ENCODE assay signal across 8 cellular contexts in the genomic region with DNA sequence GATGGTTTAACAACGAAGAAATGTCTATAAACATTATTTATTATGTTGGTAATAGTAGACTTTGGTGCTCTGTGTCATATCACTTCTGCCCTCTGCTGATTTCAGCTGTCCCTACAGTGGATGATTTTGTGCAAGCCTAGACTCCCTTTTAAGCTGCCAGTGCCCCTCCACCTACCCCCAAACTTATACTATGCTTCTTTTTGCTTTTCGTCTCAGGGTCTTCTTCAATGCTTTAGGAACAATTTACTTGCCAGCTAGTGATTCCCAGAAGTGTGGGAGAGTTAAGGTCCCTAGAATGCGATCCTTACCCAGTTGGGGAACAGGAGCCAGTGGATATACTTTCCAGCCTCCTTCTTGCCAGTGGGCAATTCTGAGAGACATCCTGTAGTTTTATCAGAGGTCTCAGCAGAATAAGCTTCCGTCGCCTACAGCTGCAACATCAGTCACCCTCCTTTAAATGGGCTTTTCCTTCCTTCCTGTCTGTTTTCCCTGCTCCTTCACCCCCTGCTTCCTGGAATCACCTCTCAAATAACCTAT. TPM values are rescaled to one million over a fixed set of nuclear protein-coding genes. Genes with fewer than 3 reads are reported as not detected.
DNase-seq lines count a peak whose midpoint lies in the region; ATAC-seq and TF ChIP-seq lines count a peak whose summit lies in the region.

No MANE protein-coding gene starts in this region.

- peaks cover 23% of the 10 kb centered on the region for H3K36me3 Mint-ChIP-seq in activated T-helper 2 cell treated with anti-CD3 and anti-CD28 coated beads, Interferon-gamma antibody, Interleukin-2, Interleukin-4, amounts not matched to agents 10 μg/mL and 5 μg/mL and 100 μg/mL, durations not matched to agents 14 hours and 24 hours and 36 hours (ENCODE audit: low read depth)

- TF ChIP-seq CTCF in AG10803 (conservative IDR thresholded peaks at IDR 0.05; ENCODE audit: low read length) = peak; percentile 31
- TF ChIP-seq CTCF in HCT116 (IDR thresholded peaks at IDR 0.05 in 2 of 3, conservative IDR thresholded peaks at IDR 0.05 in 1 of 3; ENCODE audit: borderline replicate concordance in 1 of 3, insufficient read depth in 1 of 3, low read depth in 2 of 3, low read length in 2 of 3) = peak; percentile 16 to 39 (median 34); a peak in 4 of 6 replicates
- no peak for TF ChIP-seq CTCF in lung (IDR thresholded peaks at IDR 0.05; ENCODE audit: control extremely low read depth, extremely low read depth)
- TF ChIP-seq CTCF in dorsolateral prefrontal cortex (IDR thresholded peaks at IDR 0.05 in 54 of 56, conservative IDR thresholded peaks at IDR 0.05 in 2 of 56; ENCODE audit: low read depth in 1 of 56, partially characterized antibody in 56 of 56) = peak in 7 of 56 donors; percentile 8 to 32 (median 18)

- H3K4me3 ChIP-seq in AG10803 (ENCODE audit: low read length) = no peak overlapping the region
- no peak overlapping the region for H3K4me3 ChIP-seq in HCT116 (replicated peaks in 1 of 2; ENCODE audit: low read depth in 1 of 2, low read length in 2 of 2)
- H3K4me3 ChIP-seq in lung = no peak overlapping the region
- H3K4me3 ChIP-seq in dorsolateral prefrontal cortex = peak overlapping the region in 8 of 59 donors; percentile 3 to 30 (median 13)

- H3K27ac ChIP-seq in HCT116 (ENCODE audit: low read depth, low read length) = no peak overlapping the region
- peak overlapping the region; percentile 35 to 50 for H3K27ac ChIP-seq in lung (ENCODE audit: low read depth in 1 of 2, low read length in 1 of 2)
- peak overlapping the region in 15 of 59 donors; percentile 2 to 66 (median 25) for H3K27ac ChIP-seq in dorsolateral prefrontal cortex

- no peak overlapping the region for H3K4me2 ChIP-seq in HCT116 (ENCODE audit: low read length)

- RAD21 ChIA-PET in HCT116 (lab: Charles Lee; ENCODE audit: low non-redundant PET in 1 of 2, low total read pairs in 2 of 2, uncharacterized antibody in 2 of 2, unreplicated experiment in 2 of 2) = interaction anchor here (0.6 to 1.9 kb wide), 3 partner anchors 97 to 394 kb away, joined by 3 to 6 read pairs (median 5); a partner anchor contains a TSS

- H3K27me3 ChIP-seq in HCT116 (ENCODE audit: insufficient read depth, low read length) = no peaks in the 10 kb centered on the region
- no peaks in the 10 kb centered on the region for H3K27me3 ChIP-seq in lung (ENCODE audit: control insufficient read depth, insufficient read depth)
- H3K27me3 ChIP-seq in dorsolateral prefrontal cortex = no peaks in the 10 kb centered on the region

- no peaks in the 10 kb centered on the region for H3K36me3 ChIP-seq in HCT116 (ENCODE audit: control insufficient read depth in 1 of 2, insufficient read depth in 2 of 2, low read length in 2 of 2)
- no peaks in the 10 kb centered on the region for H3K36me3 ChIP-seq in lung (ENCODE audit: control insufficient read depth in 2 of 2, insufficient read depth in 2 of 2, low read length in 2 of 2)

- TF ChIP-seq RAD21 in HCT116 (IDR thresholded peaks at IDR 0.05; ENCODE audit: low read depth) = peak; percentile 56

- H3K79me2 ChIP-seq in HCT116 (ENCODE audit: insufficient read depth, low read length) = no peaks in the 10 kb centered on the region

- peak overlapping the region; percentile 76 for H3K4me3 Mint-ChIP-seq in activated T-helper 2 cell treated with anti-CD3 and anti-CD28 coated beads, Interferon-gamma antibody, Interleukin-2, Interleukin-4, amounts not matched to agents 10 μg/mL and 5 μg/mL and 100 μg/mL, durations not matched to agents 14 hours and 24 hours and 36 hours (ENCODE audit: low read depth)

- H3K4me1 Mint-ChIP-seq in activated T-helper 2 cell treated with anti-CD3 and anti-CD28 coated beads, Interferon-gamma antibody, Interleukin-2, Interleukin-4, amounts not matched to agents 10 μg/mL and 5 μg/mL and 100 μg/mL, durations not matched to agents 14 hours and 24 hours and 36 hours (ENCODE audit: low read depth) = peaks cover 49% of the 10 kb centered on the region

- H3K27me3 Mint-ChIP-seq in activated T-helper 2 cell treated with anti-CD3 and anti-CD28 coated beads, Interferon-gamma antibody, Interleukin-2, Interleukin-4, amounts not matched to agents 10 μg/mL and 5 μg/mL and 100 μg/mL, durations not matched to agents 14 hours and 24 hours and 36 hours (ENCODE audit: low read depth) = no peaks in the 10 kb centered on the region

- 28 to 48% methylated on average over 5 of the region's 5 CpGs for WGBS in lung, 2 donors

- H3K9me3 ChIP-seq in HCT116 (ENCODE audit: control insufficient read depth in 1 of 2, insufficient read depth in 1 of 2, low read depth in 1 of 2, low read length in 2 of 2) (no peaks in the 10 kb centered on the region), lung (ENCODE audit: control insufficient read depth in 2 of 2, insufficient read depth in 1 of 2, low read length in 1 of 2) (no peaks in the 10 kb centered on the region)

- ATAC-seq in HCT116 (peak; percentile 80), lung (ENCODE audit: insufficient read depth, low FRiP score) (no peak)

- no peaks in the 10 kb centered on the region for H3K9me3 Mint-ChIP-seq in activated T-helper 2 cell treated with anti-CD3 and anti-CD28 coated beads, Interferon-gamma antibody, Interleukin-2, Interleukin-4, amounts not matched to agents 10 μg/mL and 5 μg/mL and 100 μg/mL, durations not matched to agents 14 hours and 24 hours and 36 hours

- CTCF ChIA-PET in HCT116 (lab: Charles Lee) = interaction anchor here (0.9 to 3.2 kb wide), 8 partner anchors 9 to 128 kb away, joined by 3 to 32 read pairs (median 8); a partner anchor contains a TSS

- no peaks in the 10 kb centered on the region for H3K4me1 ChIP-seq in HCT116 (ENCODE audit: control insufficient read depth in 1 of 2, insufficient read depth in 2 of 2, low read length in 2 of 2)
- H3K4me1 ChIP-seq in lung (ENCODE audit: control insufficient read depth in 2 of 2, insufficient read depth in 2 of 2, low read length in 2 of 2) = peaks cover 0 to 7% of the 10 kb centered on the region in 2 donors

- H3K9me2 ChIP-seq in HCT116 (ENCODE audit: insufficient read depth) = no peaks in the 10 kb centered on the region

- no peak for TF ChIP-seq POLR2A in HCT116 (IDR thresholded peaks at IDR 0.05; ENCODE audit: borderline replicate concordance, extremely low read depth, insufficient read depth, insufficient read length)

- POLR2A ChIA-PET in HCT116 (lab: Charles Lee) = interaction anchor here (0.5 kb wide), 1 partner anchor 55 kb away, joined by 4 read pairs; no protein-coding TSS in a partner anchor

- intact Hi-C loops in HCT116 (cut with micrococcal nuclease) = loop anchor here (2.0 to 10.0 kb wide), 2 partner anchors 98 to 608 kb away; a partner anchor contains a TSS
- intact Hi-C loops in activated T-helper 2 cell treated with anti-CD3 and anti-CD28 coated beads, Interferon-gamma antibody, Interleukin-2, Interleukin-4, amounts not matched to agents 10 μg/mL and 5 μg/mL and 100 μg/mL, durations not matched to agents 14 hours and 24 hours and 36 hours (cut with micrococcal nuclease) = loop anchor here (1.0 to 5.0 kb wide), 3 partner anchors 9 to 69 kb away; a partner anchor contains a TSS
- intact Hi-C loops in dorsolateral prefrontal cortex (cut with DNase I) = no loop called here

- no TSS peak for BruUV-seq in HCT116 (replicated peaks; lab: Mats Ljungman, UMichigan)

- no peaks in the 10 kb centered on the region for H4K20me1 ChIP-seq in HCT116 (ENCODE audit: insufficient read depth)

- H3K27ac Mint-ChIP-seq in activated T-helper 2 cell treated with anti-CD3 and anti-CD28 coated beads, Interferon-gamma antibody, Interleukin-2, Interleukin-4, amounts not matched to agents 10 μg/mL and 5 μg/mL and 100 μg/mL, durations not matched to agents 14 hours and 24 hours and 36 hours = peak overlapping the region; percentile 85

- DNase-seq in AG10803 (ENCODE audit: low read depth) (no peak), HCT116 (ENCODE audit: low read depth, low spot score) (no peak), lung (ENCODE audit: low spot score) (no peak), DMS114 treated with DMSO at 0.1 percent for 48 hours (lab: John Stamatoyannopoulos, UW; ENCODE audit: unreplicated experiment) (no peak), GF-D8 (lab: John Stamatoyannopoulos, UW) (no peak), NCI-H446 (lab: John Stamatoyannopoulos, UW) (no peak), dorsolateral prefrontal cortex (no peak)
- no peak for DNase-seq in activated T-helper 2 cell treated with anti-CD3 and anti-CD28 coated beads, Interferon-gamma antibody, Interleukin-2, Interleukin-4, amounts not matched to agents 10 μg/mL and 5 μg/mL and 100 μg/mL, durations not matched to agents 14 hours and 24 hours and 36 hours (ENCODE audit: low spot score)

- H3K9ac ChIP-seq in HCT116 (ENCODE audit: low read length) = no peak overlapping the region

- peak overlapping the region; percentile 59 for H2AFZ ChIP-seq in HCT116 (ENCODE audit: low read depth, low read length, poor library complexity, severe bottlenecking)

TF ChIP-seq in HCT116, 20 proteins besides CTCF, POLR2A, EP300 and RAD21 (continues in another document):
- TF ChIP-seq ZFX (IDR thresholded peaks at IDR 0.05) (no peak), JUND (IDR thresholded peaks at IDR 0.05) (no peak)
- TF ChIP-seq, protein P1, sequence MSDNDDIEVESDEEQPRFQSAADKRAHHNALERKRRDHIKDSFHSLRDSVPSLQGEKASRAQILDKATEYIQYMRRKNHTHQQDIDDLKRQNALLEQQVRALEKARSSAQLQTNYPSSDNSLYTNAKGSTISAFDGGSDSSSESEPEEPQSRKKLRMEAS (IDR thresholded peaks at IDR 0.05) = no peak

RNA-seq across cellular contexts. Expression of a gene that starts 4.1 kb away (rescaled TPM):
- total RNA-seq in HCT116 (2021; ENCODE audit: unreplicated experiment) = 0.61 TPM
- 0.14 and 0.27 TPM in 2 replicates for polyA plus RNA-seq in HCT116 (2012)
- 83.2 and 85.6 TPM in 2 replicates for total RNA-seq in activated T-helper 2 cell treated with anti-CD3 and anti-CD28 coated beads, Interferon-gamma antibody, Interleukin-2, Interleukin-4, amounts not matched to agents 10 μg/mL and 5 μg/mL and 100 μg/mL, durations not matched to agents 14 hours and 24 hours and 36 hours
- total RNA-seq in lung = 10 to 100 TPM; 58.7 to 60.3 TPM
- polyA plus RNA-seq in lung = 10 to 100 TPM; 64.1 to 77.7 TPM
- total RNA-seq in dorsolateral prefrontal cortex = 10 to 100 TPM in 117 of 120 experiments, 1 to 10 TPM in 3; 7.4 to 50.5 (median 19.5) TPM

RNA-seq across cellular contexts. Expression of a gene that starts 18.2 kb away (rescaled TPM):
- not detected for total RNA-seq in HCT116 (2021; ENCODE audit: unreplicated experiment)
- not detected in 2 replicates for polyA plus RNA-seq in HCT116 (2012)
- 0.14 and 0.18 TPM in 2 replicates for total RNA-seq in activated T-helper 2 cell treated with anti-CD3 and anti-CD28 coated beads, Interferon-gamma antibody, Interleukin-2, Interleukin-4, amounts not matched to agents 10 μg/mL and 5 μg/mL and 100 μg/mL, durations not matched to agents 14 hours and 24 hours and 36 hours
- total RNA-seq in lung = 10 to 100 TPM in 1 of 2 donors, 1 to 10 TPM in 1; 8.8 to 36.8 TPM
- polyA plus RNA-seq in lung = 1 to 10 TPM; 8.0 to 9.3 TPM
- 1 to 10 TPM in 90 of 120 experiments, under 1 TPM in 29, not detected in 1; 0.25 to 4.0 (median 1.6) TPM for total RNA-seq in dorsolateral prefrontal cortex

RNA-seq across cellular contexts. Expression of a gene that starts 43.6 kb away (rescaled TPM):
- total RNA-seq in HCT116 (2021; ENCODE audit: unreplicated experiment) (2.7 TPM), lung (under 1 TPM; 0.31 to 0.49 TPM), dorsolateral prefrontal cortex (1 to 10 TPM in 2 of 120 experiments, under 1 TPM in 103, not detected in 15; 0.06 to 1.7 (median 0.23) TPM)
- 1.4 and 2.9 TPM in 2 replicates for polyA plus RNA-seq in HCT116 (2012)
- total RNA-seq in activated T-helper 2 cell treated with anti-CD3 and anti-CD28 coated beads, Interferon-gamma antibody, Interleukin-2, Interleukin-4, amounts not matched to agents 10 μg/mL and 5 μg/mL and 100 μg/mL, durations not matched to agents 14 hours and 24 hours and 36 hours = 0.11 and 0.14 TPM in 2 replicates
- polyA plus RNA-seq in lung = under 1 TPM; 0.11 to 0.12 TPM

Comparison
In these comparisons a context has a peak if more than half of its experiments do, and no peak if none do; other contexts are left out.
1. intact Hi-C loops: an anchor here in HCT116 (2.0 to 10.0 kb wide) and activated T-helper 2 cell treated with anti-CD3 and anti-CD28 coated beads, Interferon-gamma antibody, Interleukin-2, Interleukin-4, amounts not matched to agents 10 μg/mL and 5 μg/mL and 100 μg/mL, durations not matched to agents 14 hours and 24 hours and 36 hours (1.0 to 5.0 kb wide); none called in dorsolateral prefrontal cortex.